In genomic region chr6:162190936-162191335, GRCh38 we compare ENCODE assay signal across 29 cellular contexts.
"Had no signal": no experiment of that assay in that cellular context is flagged by ENCODE, and none has a peak within 500 bp of the region (broad histone marks: within the 10 kb centered on the region; RNA-seq: fewer than 3 reads in every experiment).

No MANE protein-coding gene starts in this region.

- H3K36me3 ChIP-seq: cardiac muscle cell, esophagus squamous epithelium, gastroesophageal sphincter, heart right ventricle had no signal

- H3K4me3 ChIP-seq: cardiac muscle cell, esophagus squamous epithelium, gastroesophageal sphincter, heart right ventricle had no signal

- H3K4me1 Mint-ChIP-seq: activated CD4-positive, alpha-beta T cell treated with anti-CD3 and anti-CD28 coated beads, Interleukin-2, amount 10 ng/mL, durations not matched to agents 7 days and 5 days; activated T-helper 17 cell treated with anti-CD3 and anti-CD28 coated beads, Interleukin-2, amount 50 U/mL, for 72 hours had no signal

- H3K27me3 Mint-ChIP-seq: activated CD4-positive, alpha-beta T cell treated with anti-CD3 and anti-CD28 coated beads, Interleukin-2, amount 10 ng/mL, durations not matched to agents 7 days and 5 days; activated CD8-positive, alpha-beta T cell treated with anti-CD3 and anti-CD28 coated beads for 36 hours; activated naive CD8-positive, alpha-beta T cell; activated T-helper 17 cell treated with anti-CD3 and anti-CD28 coated beads, Interleukin-2, amount 50 U/mL, for 72 hours; effector memory CD8-positive, alpha-beta T cell had no signal

- H3K4me3 Mint-ChIP-seq: activated CD4-positive, alpha-beta T cell treated with anti-CD3 and anti-CD28 coated beads, Interleukin-2, amount 10 ng/mL, durations not matched to agents 7 days and 5 days; activated CD8-positive, alpha-beta T cell treated with anti-CD3 and anti-CD28 coated beads for 36 hours; activated naive CD8-positive, alpha-beta T cell; activated T-cell treated with anti-CD3 and anti-CD28 coated beads, Interleukin-2, amount 50 U/mL, for 4 hours; activated T-helper 17 cell treated with anti-CD3 and anti-CD28 coated beads, Interleukin-2, amount 50 U/mL, for 72 hours; effector memory CD8-positive, alpha-beta T cell; WTC11 had no signal

- H3K27ac Mint-ChIP-seq: activated CD4-positive, alpha-beta T cell treated with anti-CD3 and anti-CD28 coated beads, Interleukin-2, amount 10 ng/mL, durations not matched to agents 7 days and 5 days; activated CD8-positive, alpha-beta T cell treated with anti-CD3 and anti-CD28 coated beads for 36 hours; activated naive CD8-positive, alpha-beta T cell; activated T-helper 17 cell treated with anti-CD3 and anti-CD28 coated beads, Interleukin-2, amount 50 U/mL, for 72 hours; effector memory CD8-positive, alpha-beta T cell had no signal

- ATAC-seq: activated CD8-positive, alpha-beta T cell treated with anti-CD3 and anti-CD28 coated beads for 36 hours; activated T-cell treated with anti-CD3 and anti-CD28 coated beads, Interleukin-2, amount 50 U/mL, for 4 hours; activated T-helper 17 cell treated with anti-CD3 and anti-CD28 coated beads, Interleukin-2, amount 50 U/mL, for 72 hours; effector memory CD8-positive, alpha-beta T cell; gastroesophageal sphincter; WTC11 had no signal

- H3K4me1 ChIP-seq: esophagus squamous epithelium had no signal

- H3K9me3 ChIP-seq: esophagus squamous epithelium, gastroesophageal sphincter, heart right ventricle had no signal

- DNase-seq: activated CD4-positive, alpha-beta T cell treated with anti-CD3 and anti-CD28 coated beads for 1 hour; activated CD4-positive, alpha-beta T cell treated with anti-CD3 and anti-CD28 coated beads for 4 hours; activated CD4-positive, alpha-beta T cell treated with anti-CD3 and anti-CD28 coated beads, Interleukin-2, amount 10 ng/mL, durations not matched to agents 7 days and 5 days; activated CD4-positive, alpha-beta T cell treated with anti-CD3 and anti-CD28 coated beads, Interleukin-2, amount 50 U/mL, for 48 hours; activated CD8-positive, alpha-beta memory T cell treated with anti-CD3 and anti-CD28 coated beads for 24 hours; activated CD8-positive, alpha-beta T cell treated with anti-CD3 and anti-CD28 coated beads for 36 hours; activated effector memory CD4-positive, alpha-beta T cell treated with Interleukin-2 at 50 U/mL for 16 hours; activated gamma-delta T cell treated with Interleukin-2 at 50 U/mL for 16 hours; activated naive CD4-positive, alpha-beta T cell treated with anti-CD3 and anti-CD28 coated beads, Interleukin-2, amount 50 U/mL, for 16 hours; activated naive CD4-positive, alpha-beta T cell treated with Interleukin-2 at 50 U/mL for 16 hours; activated T-cell treated with anti-CD3 and anti-CD28 coated beads, Interleukin-2, amount 50 U/mL, for 4 hours; amniotic stem cell; anterior cingulate cortex; central memory CD4-positive, alpha-beta T cell; cortex of kidney; dermis blood vessel endothelial cell; effector CD4-positive, alpha-beta T cell; effector memory CD8-positive, alpha-beta T cell; erythroblast; esophagus squamous epithelium; foreskin melanocyte; heart right ventricle; T-helper 2 cell had no signal

- H3K27me3 ChIP-seq: cardiac muscle cell, esophagus squamous epithelium, gastroesophageal sphincter, heart right ventricle had no signal

- H3K27ac ChIP-seq: cardiac muscle cell, esophagus squamous epithelium, gastroesophageal sphincter, VCaP had no signal
